ENCODE assay signal across 1 cellular context in genomic region chr12:14576896-14577295, GRCh38.
TF ChIP-seq lines count a peak whose summit lies in the region.

No MANE protein-coding gene starts in this region.

TF ChIP-seq in GM12878, 131 proteins besides CTCF, POLR2A, EP300 and RAD21:
- no peak for TF ChIP-seq WRNIP1 (IDR thresholded peaks at IDR 0.05; ENCODE audit: borderline replicate concordance, low read depth, low read length)
- no peak for TF ChIP-seq ZNF274 (IDR thresholded peaks at IDR 0.05; ENCODE audit: insufficient read depth, insufficient read length)
- TF ChIP-seq YBX1 (IDR thresholded peaks at IDR 0.05), result no peak
- TF ChIP-seq FOXK2 (IDR thresholded peaks at IDR 0.05), result no peak
- no peak for TF ChIP-seq E2F4 (IDR thresholded peaks at IDR 0.05; ENCODE audit: low read depth, low read length)
- no peak for TF ChIP-seq NFXL1 (IDR thresholded peaks at IDR 0.05; ENCODE audit: borderline replicate concordance)
- TF ChIP-seq CHD1 (IDR thresholded peaks at IDR 0.05; ENCODE audit: low read depth, low read length), result no peak
- no peak for TF ChIP-seq ZBTB4 (CRISPR knock-in tag; IDR thresholded peaks at IDR 0.05)
- TF ChIP-seq STAT3 (IDR thresholded peaks at IDR 0.05; ENCODE audit: low read depth, low read length), result no peak
